ENCODE assay signal across 22 cellular contexts in the genomic region with DNA sequence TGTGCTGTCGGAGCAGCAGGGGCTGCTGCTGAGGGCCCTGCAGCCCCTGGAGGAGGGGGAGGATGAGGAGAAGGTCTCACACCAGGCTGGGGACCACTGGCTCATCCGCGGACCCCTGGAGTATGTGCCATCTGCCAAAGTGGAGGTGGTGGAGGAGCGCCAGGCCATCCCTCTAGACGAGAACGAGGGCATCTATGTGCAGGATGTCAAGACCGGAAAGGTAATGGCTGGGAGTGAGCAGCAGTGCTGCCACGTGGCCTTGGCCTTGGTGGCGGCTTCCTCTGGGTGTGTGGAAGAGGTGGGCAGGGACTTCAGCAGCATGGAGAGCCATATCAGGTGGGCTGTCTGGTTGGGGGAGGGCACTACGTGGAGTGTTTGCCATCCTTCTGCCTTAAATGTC. TPM values are rescaled to one million over a fixed set of nuclear protein-coding genes. Genes with fewer than 3 reads are reported as not detected.
DNase-seq lines count a peak whose midpoint lies in the region; ATAC-seq and TF ChIP-seq lines count a peak whose summit lies in the region.
"Had no signal": no experiment of that assay in that cellular context is flagged by ENCODE, and none has a peak within 500 bp of the region (broad histone marks: within the 10 kb centered on the region; RNA-seq: fewer than 3 reads in every experiment).

No MANE protein-coding gene starts in this region.

- H4K20me1 ChIP-seq in neural progenitor cell (ENCODE audit: low read depth): no peaks in the 10 kb centered on the region

- H3K27ac ChIP-seq in CD4-positive, alpha-beta memory T cell (ENCODE audit: low read depth, low read length): no peak overlapping the region
- H3K27ac ChIP-seq in neural progenitor cell: no peak overlapping the region
- H3K27ac ChIP-seq: GM23248, SJSA1 had no signal

- H3K27ac Mint-ChIP-seq in activated T-cell treated with anti-CD3 and anti-CD28 coated beads, Interleukin-2, amount 50 U/mL, for 24 hours: peak overlapping the region; percentile 38
- no peak overlapping the region for H3K27ac Mint-ChIP-seq in activated T-cell treated with anti-CD3 and anti-CD28 coated beads, Interleukin-2, amount 50 U/mL, for 72 hours
- peak overlapping the region in 4 of 7 donors; percentile 42 to 79 (median 60) for H3K27ac Mint-ChIP-seq in CD4-positive, alpha-beta memory T cell
- H3K27ac Mint-ChIP-seq in neural progenitor cell: peak overlapping the region; percentile 46
- H3K27ac Mint-ChIP-seq in effector memory CD8-positive, alpha-beta T cell: peak overlapping the region in 1 of 2 donors; percentile 33

- POLR2A ChIA-PET in CD4-positive, alpha-beta memory T cell (lab: Charles Lee; ENCODE audit: partially characterized antibody): interaction anchor here (1.0 to 1.2 kb wide), 2 partner anchors 8 to 17 kb away, joined by 3 read pairs; no protein-coding TSS in a partner anchor

- no peaks in the 10 kb centered on the region for H3K27me3 ChIP-seq in CD4-positive, alpha-beta memory T cell (ENCODE audit: insufficient read depth, low read length)
- H3K27me3 ChIP-seq in NT2/D1 (ENCODE audit: insufficient read depth, insufficient read length): no peaks in the 10 kb centered on the region
- H3K27me3 ChIP-seq in neural progenitor cell: no peaks in the 10 kb centered on the region
- H3K27me3 ChIP-seq: SJSA1 had no signal

- ATAC-seq in activated T-cell treated with anti-CD3 and anti-CD28 coated beads, Interleukin-2, amount 50 U/mL, for 72 hours (replicated peaks in 1 of 2): no peak
- ATAC-seq in effector memory CD8-positive, alpha-beta T cell (replicated peaks): no peak
- ATAC-seq: K562 had no signal

- H3K4me1 ChIP-seq in CD4-positive, alpha-beta memory T cell (ENCODE audit: insufficient read depth, low read length): no peaks in the 10 kb centered on the region
- H3K4me1 ChIP-seq in NT2/D1 (ENCODE audit: insufficient read depth, insufficient read length) (peaks cover 2% of the 10 kb centered on the region), neural progenitor cell (no peaks in the 10 kb centered on the region)
- H3K4me1 ChIP-seq: SJSA1 had no signal

- no peak overlapping the region for H2AFZ ChIP-seq in neural progenitor cell (replicated peaks)
- H2AFZ ChIP-seq: GM23248 had no signal

- H3K27me3 Mint-ChIP-seq in activated T-cell treated with anti-CD3 and anti-CD28 coated beads, Interleukin-2, amount 50 U/mL, for 24 hours: no peaks in the 10 kb centered on the region
- no peaks in the 10 kb centered on the region for H3K27me3 Mint-ChIP-seq in activated T-cell treated with anti-CD3 and anti-CD28 coated beads, Interleukin-2, amount 50 U/mL, for 72 hours (ENCODE audit: low read depth)
- no peaks in the 10 kb centered on the region for H3K27me3 Mint-ChIP-seq in CD4-positive, alpha-beta memory T cell
- H3K27me3 Mint-ChIP-seq in neural progenitor cell (ENCODE audit: insufficient read depth, low read depth): peaks cover 4% of the 10 kb centered on the region
- H3K27me3 Mint-ChIP-seq in effector memory CD8-positive, alpha-beta T cell: no peaks in the 10 kb centered on the region

- no peaks in the 10 kb centered on the region for H3K9me3 ChIP-seq in CD4-positive, alpha-beta memory T cell (ENCODE audit: control insufficient read depth in 1 of 2, low read length in 2 of 2)
- H3K9me3 ChIP-seq in NT2/D1 (ENCODE audit: insufficient read depth, low read length) (no peaks in the 10 kb centered on the region), neural progenitor cell (ENCODE audit: low read depth) (no peaks in the 10 kb centered on the region)
- H3K9me3 ChIP-seq: SJSA1 had no signal

- no peaks in the 10 kb centered on the region for H3F3A ChIP-seq in neural progenitor cell (ENCODE audit: low read depth)

- H3K4me3 Mint-ChIP-seq in activated T-cell treated with anti-CD3 and anti-CD28 coated beads, Interleukin-2, amount 50 U/mL, for 24 hours: no peak overlapping the region
- no peak overlapping the region for H3K4me3 Mint-ChIP-seq in activated T-cell treated with anti-CD3 and anti-CD28 coated beads, Interleukin-2, amount 50 U/mL, for 72 hours
- no peak overlapping the region for H3K4me3 Mint-ChIP-seq in CD4-positive, alpha-beta memory T cell
- H3K4me3 Mint-ChIP-seq in neural progenitor cell: no peak overlapping the region
- no peak overlapping the region for H3K4me3 Mint-ChIP-seq in effector memory CD8-positive, alpha-beta T cell

- H3K79me2 ChIP-seq in neural progenitor cell (ENCODE audit: low read depth): no peaks in the 10 kb centered on the region

- CTCF ChIA-PET in CD4-positive, alpha-beta memory T cell (lab: Charles Lee; ENCODE audit: partially characterized antibody): interaction anchor here (1.4 to 3.1 kb wide), 2 partner anchors 8 to 23 kb away, joined by 4 to 18 read pairs; no protein-coding TSS in a partner anchor

- TF ChIP-seq CTCF in neural progenitor cell (IDR thresholded peaks at IDR 0.05): no peak

- intact Hi-C loops in CD4-positive, alpha-beta memory T cell (cut with micrococcal nuclease): no loop called here

- H3K4me3 ChIP-seq in CD4-positive, alpha-beta memory T cell (ENCODE audit: low read length in 2 of 2): no peak overlapping the region
- no peak overlapping the region for H3K4me3 ChIP-seq in NT2/D1 (ENCODE audit: insufficient read length, low read depth)
- H3K4me3 ChIP-seq in neural progenitor cell: no peak overlapping the region
- H3K4me3 ChIP-seq: GM23248, K562, SJSA1 had no signal

- peaks cover 69% of the 10 kb centered on the region for H3K36me3 ChIP-seq in CD4-positive, alpha-beta memory T cell (ENCODE audit: insufficient read depth, low read length)
- H3K36me3 ChIP-seq in NT2/D1 (ENCODE audit: insufficient read depth, insufficient read length, low read length) (peaks cover 17% of the 10 kb centered on the region), neural progenitor cell (no peaks in the 10 kb centered on the region)

- peaks cover 85% of the 10 kb centered on the region for H3K36me3 Mint-ChIP-seq in activated T-cell treated with anti-CD3 and anti-CD28 coated beads, Interleukin-2, amount 50 U/mL, for 24 hours (ENCODE audit: low read depth)
- H3K36me3 Mint-ChIP-seq in activated T-cell treated with anti-CD3 and anti-CD28 coated beads, Interleukin-2, amount 50 U/mL, for 72 hours (ENCODE audit: insufficient read depth in 2 of 2): peaks cover 8 to 16% of the 10 kb centered on the region in 2 donors
- H3K36me3 Mint-ChIP-seq in CD4-positive, alpha-beta memory T cell: peaks cover 39 to 76% of the 10 kb centered on the region in 2 donors
- no peaks in the 10 kb centered on the region for H3K36me3 Mint-ChIP-seq in neural progenitor cell
- peaks cover 60% of the 10 kb centered on the region for H3K36me3 Mint-ChIP-seq in effector memory CD8-positive, alpha-beta T cell (ENCODE audit: insufficient read depth)

- H3K9ac ChIP-seq in NT2/D1 (ENCODE audit: insufficient read length, low read depth) (peak overlapping the region; percentile 45), neural progenitor cell (no peak overlapping the region)
- H3K9ac ChIP-seq: GM23248 had no signal

- H3K4me1 Mint-ChIP-seq in activated T-cell treated with anti-CD3 and anti-CD28 coated beads, Interleukin-2, amount 50 U/mL, for 24 hours (ENCODE audit: low read depth): peaks cover 2% of the 10 kb centered on the region
- H3K4me1 Mint-ChIP-seq in activated T-cell treated with anti-CD3 and anti-CD28 coated beads, Interleukin-2, amount 50 U/mL, for 72 hours (ENCODE audit: low read depth): no peaks in the 10 kb centered on the region
- H3K4me1 Mint-ChIP-seq in CD4-positive, alpha-beta memory T cell: peaks cover 0 to 3% (median 0%) of the 10 kb centered on the region in 4 donors
- peaks cover 4% of the 10 kb centered on the region for H3K4me1 Mint-ChIP-seq in neural progenitor cell
- H3K4me1 Mint-ChIP-seq in effector memory CD8-positive, alpha-beta T cell (ENCODE audit: low read depth in 2 of 2): peaks cover 0 to 3% of the 10 kb centered on the region in 2 donors
- H3K4me1 Mint-ChIP-seq: H9 had no signal

- no peak for DNase-seq in activated T-cell treated with anti-CD3 and anti-CD28 coated beads, Interleukin-2, amount 50 U/mL, for 24 hours
- DNase-seq in activated T-cell treated with anti-CD3 and anti-CD28 coated beads, Interleukin-2, amount 50 U/mL, for 72 hours: no peak
- no peak for DNase-seq in CD4-positive, alpha-beta memory T cell
- DNase-seq in NT2/D1 (ENCODE audit: low read depth, low spot score): no peak
- no peak for DNase-seq in neural progenitor cell (ENCODE audit: low spot score)
- DNase-seq in effector memory CD8-positive, alpha-beta T cell: no peak
- DNase-seq in NCI-H2227 (lab: John Stamatoyannopoulos, UW; ENCODE audit: unreplicated experiment): no peak
- DNase-seq: GM23248; H9; Kasumi-1; NCI-H1105; NCI-H1436 treated with DMSO at 0.1 percent for 48 hours; NCI-H187 treated with DMSO at 0.1 percent for 48 hours; NCI-H2171 treated with DMSO at 0.1 percent for 48 hours; NCI-H446; NCI-H524 treated with DMSO at 0.1 percent for 48 hours; NCI-H82; NK-92 treated with Interleukin-12 subunit alpha and Interleukin-12 subunit beta, amount 100 ng/mL, for 24 hours; Right ventricle myocardium superior; RPMI8226 had no signal

- no peaks in the 10 kb centered on the region for H3K9me3 Mint-ChIP-seq in activated T-cell treated with anti-CD3 and anti-CD28 coated beads, Interleukin-2, amount 50 U/mL, for 24 hours
- H3K9me3 Mint-ChIP-seq in activated T-cell treated with anti-CD3 and anti-CD28 coated beads, Interleukin-2, amount 50 U/mL, for 72 hours: no peaks in the 10 kb centered on the region
- no peaks in the 10 kb centered on the region for H3K9me3 Mint-ChIP-seq in CD4-positive, alpha-beta memory T cell
- no peaks in the 10 kb centered on the region for H3K9me3 Mint-ChIP-seq in neural progenitor cell
- H3K9me3 Mint-ChIP-seq in effector memory CD8-positive, alpha-beta T cell: no peaks in the 10 kb centered on the region
- H3K9me3 Mint-ChIP-seq: H9 had no signal

- no peak overlapping the region for H3K4me2 ChIP-seq in neural progenitor cell

RNA-seq across cellular contexts. Expression of gene MVP, which starts 20.0 kb away (rescaled TPM):
- 100 to 1,000 TPM; 148 to 161 TPM for total RNA-seq in activated T-cell treated with anti-CD3 and anti-CD28 coated beads, Interleukin-2, amount 50 U/mL, for 72 hours
- total RNA-seq in CD4-positive, alpha-beta memory T cell: 100 to 1,000 TPM; 145 to 146 TPM
- polyA plus RNA-seq in CD4-positive, alpha-beta memory T cell: 100 to 1,000 TPM; 172 to 187 TPM
- total RNA-seq in neural progenitor cell (ENCODE audit: low replicate concordance): 2.4 and 4.4 TPM in 2 replicates

RNA-seq across cellular contexts. Expression of gene CDIPT, which starts 22.8 kb away (rescaled TPM):
- total RNA-seq in activated T-cell treated with anti-CD3 and anti-CD28 coated beads, Interleukin-2, amount 50 U/mL, for 72 hours: 10 to 100 TPM; 48.7 to 56.0 TPM
- total RNA-seq in CD4-positive, alpha-beta memory T cell: 10 to 100 TPM; 76.2 to 79.8 TPM
- polyA plus RNA-seq in CD4-positive, alpha-beta memory T cell: 100 to 1,000 TPM in 1 of 2 donors, 10 to 100 TPM in 1; 87.2 to 123 TPM
- total RNA-seq in neural progenitor cell (ENCODE audit: low replicate concordance): 21.0 and 61.7 TPM in 2 replicates

RNA-seq across cellular contexts. Expression of gene PAGR1, which starts 24.3 kb away (rescaled TPM):
- total RNA-seq in activated T-cell treated with anti-CD3 and anti-CD28 coated beads, Interleukin-2, amount 50 U/mL, for 72 hours: 10 to 100 TPM; 14.8 to 17.8 TPM
- 10 to 100 TPM; 43.7 to 44.9 TPM for total RNA-seq in CD4-positive, alpha-beta memory T cell
- 10 to 100 TPM; 46.0 to 51.1 TPM for polyA plus RNA-seq in CD4-positive, alpha-beta memory T cell
- total RNA-seq in neural progenitor cell (ENCODE audit: low replicate concordance): 47.2 and 88.3 TPM in 2 replicates

RNA-seq across cellular contexts. Expression of gene PRRT2, which starts 28.2 kb away (rescaled TPM):
- 1 to 10 TPM; 2.4 to 2.8 TPM for total RNA-seq in activated T-cell treated with anti-CD3 and anti-CD28 coated beads, Interleukin-2, amount 50 U/mL, for 72 hours
- 1 to 10 TPM; 6.3 to 6.9 TPM for total RNA-seq in CD4-positive, alpha-beta memory T cell
- under 1 TPM; 0.20 to 0.37 TPM for polyA plus RNA-seq in CD4-positive, alpha-beta memory T cell
- 23.5 and 71.4 TPM in 2 replicates for total RNA-seq in neural progenitor cell (ENCODE audit: low replicate concordance)

RNA-seq across cellular contexts. Expression of gene MAZ, which starts 33.9 kb away (rescaled TPM):
- total RNA-seq in activated T-cell treated with anti-CD3 and anti-CD28 coated beads, Interleukin-2, amount 50 U/mL, for 72 hours: 100 to 1,000 TPM; 266 to 329 TPM
- total RNA-seq in CD4-positive, alpha-beta memory T cell: 100 to 1,000 TPM; 258 to 264 TPM
- polyA plus RNA-seq in CD4-positive, alpha-beta memory T cell: 10 to 100 TPM; 40.3 to 69.1 TPM
- 120 and 220 TPM in 2 replicates for total RNA-seq in neural progenitor cell (ENCODE audit: low replicate concordance)

Comparison
In these comparisons a context has a peak if more than half of its experiments do, and no peak if none do; other contexts are left out.
1. RNA of gene MVP, which starts 20.0 kb away (total RNA-seq): 148 to 161 TPM in activated T-cell treated with anti-CD3 and anti-CD28 coated beads, Interleukin-2, amount 50 U/mL, for 72 hours and 145 to 146 TPM in CD4-positive, alpha-beta memory T cell; 2.4 to 4.4 TPM in neural progenitor cell; every median in the first group is over 10 times any median in the second.